Comparison of ENCODE assay signal across 9 cellular contexts in genomic region chr9:113590991-113591898, GRCh38.
DNase-seq lines count a peak whose midpoint lies in the region; ATAC-seq and TF ChIP-seq lines count a peak whose summit lies in the region.
"Had no signal": no experiment of that assay in that cellular context is flagged by ENCODE, and none has a peak within 500 bp of the region (broad histone marks: within the 10 kb centered on the region; RNA-seq: fewer than 3 reads in every experiment).

No MANE protein-coding gene starts in this region.

- no peaks in the 10 kb centered on the region for H3K27me3 ChIP-seq in CD8-positive, alpha-beta memory T cell (ENCODE audit: insufficient read depth, low read length, poor library complexity, severe bottlenecking)
- H3K27me3 ChIP-seq in SJCRH30, result no peaks in the 10 kb centered on the region

- H3K9me3 Mint-ChIP-seq in CD8-positive, alpha-beta memory T cell, result no peaks in the 10 kb centered on the region
- H3K9me3 Mint-ChIP-seq in activated naive CD4-positive, alpha-beta T cell treated with anti-CD3 and anti-CD28 coated beads, Interleukin-2, amount 10 ng/mL, durations not matched to agents 7 days and 5 days, result no peaks in the 10 kb centered on the region
- H3K9me3 Mint-ChIP-seq: T-helper 1 cell treated with Interleukin-12 subunit alpha and Interleukin-12 subunit beta and Interleukin-4 antibody, amounts not matched to agents 30 μg/mL and 1 μg/mL, for 36 hours had no signal

- H3K4me1 ChIP-seq in CD8-positive, alpha-beta memory T cell (ENCODE audit: insufficient read depth, low read length), result peaks cover 4% of the 10 kb centered on the region
- H3K4me1 ChIP-seq in SJCRH30, result peaks cover 6% of the 10 kb centered on the region; the same call in 1 of the 2 replicates

- H3K27ac Mint-ChIP-seq in CD8-positive, alpha-beta memory T cell, result peak overlapping the region in 5 of 8 donors; percentile 47 to 74 (median 66)
- no peak overlapping the region for H3K27ac Mint-ChIP-seq in activated naive CD4-positive, alpha-beta T cell treated with anti-CD3 and anti-CD28 coated beads, Interleukin-2, amount 10 ng/mL, durations not matched to agents 7 days and 5 days

- H3K36me3 ChIP-seq in CD8-positive, alpha-beta memory T cell (ENCODE audit: insufficient read depth, low read length), result no peaks in the 10 kb centered on the region
- peaks cover under 1% of the 10 kb centered on the region; the same call in 1 of the 2 replicates for H3K36me3 ChIP-seq in SJCRH30

- H3K27ac ChIP-seq in CD8-positive, alpha-beta memory T cell (ENCODE audit: low read depth, low read length), result no peak overlapping the region
- no peak overlapping the region for H3K27ac ChIP-seq in SJCRH30

- DNase-seq in CD8-positive, alpha-beta memory T cell, result peak in 4 of 5 donors; percentile 17 to 49 (median 30)
- DNase-seq in SJCRH30 (peak; percentile 81 to 93), Right ventricle myocardium superior (peak; percentile 89), posterior vena cava (ENCODE audit: low spot score) (peak; percentile 94)
- DNase-seq in activated naive CD4-positive, alpha-beta T cell treated with anti-CD3 and anti-CD28 coated beads, Interleukin-2, amount 10 ng/mL, durations not matched to agents 7 days and 5 days, result peak; percentile 68

- TF ChIP-seq RAD21 in Ishikawa (IDR thresholded peaks at IDR 0.05; ENCODE audit: low read depth), result peak; percentile 100

- intact Hi-C loops in Right ventricle myocardium superior (cut with DNase I), result loop anchor here (1.0 kb wide), 1 partner anchor 64 kb away; no protein-coding TSS in a partner anchor
- intact Hi-C loops in posterior vena cava (cut with DNase I), result loop anchor here (1.0 to 10.0 kb wide), 4 partner anchors 64 to 886 kb away; partner anchors contain the start of genes CDC26 (in 1 of the 2) and PRPF4 (in 1 of the 2)

- H3K36me3 Mint-ChIP-seq in CD8-positive, alpha-beta memory T cell, result peaks cover 0 to 59% (median 5%) of the 10 kb centered on the region in 3 donors
- peaks cover 27% of the 10 kb centered on the region for H3K36me3 Mint-ChIP-seq in activated naive CD4-positive, alpha-beta T cell treated with anti-CD3 and anti-CD28 coated beads, Interleukin-2, amount 10 ng/mL, durations not matched to agents 7 days and 5 days

- no peaks in the 10 kb centered on the region for H3K9me3 ChIP-seq in CD8-positive, alpha-beta memory T cell (ENCODE audit: low read length)
- H3K9me3 ChIP-seq in SJCRH30 (replicated peaks), result no peaks in the 10 kb centered on the region

- no peak overlapping the region for H3K4me3 ChIP-seq in CD8-positive, alpha-beta memory T cell (ENCODE audit: low read length)
- no peak overlapping the region for H3K4me3 ChIP-seq in SJCRH30

- H3K4me3 Mint-ChIP-seq in CD8-positive, alpha-beta memory T cell, result no peak overlapping the region
- no peak overlapping the region for H3K4me3 Mint-ChIP-seq in activated naive CD4-positive, alpha-beta T cell treated with anti-CD3 and anti-CD28 coated beads, Interleukin-2, amount 10 ng/mL, durations not matched to agents 7 days and 5 days
- H3K4me3 Mint-ChIP-seq: T-helper 1 cell treated with Interleukin-12 subunit alpha and Interleukin-12 subunit beta and Interleukin-4 antibody, amounts not matched to agents 30 μg/mL and 1 μg/mL, for 36 hours had no signal

- no peak for TF ChIP-seq EP300 in Ishikawa (IDR thresholded peaks at IDR 0.05; ENCODE audit: borderline replicate concordance)

- CTCF ChIA-PET in CD8-positive, alpha-beta memory T cell (lab: Charles Lee), result interaction anchor here (0.5 to 5.7 kb wide), 5 partner anchors 9 to 182 kb away, joined by 3 to 45 read pairs (median 4); no protein-coding TSS in a partner anchor
- CTCF ChIA-PET in activated naive CD4-positive, alpha-beta T cell treated with anti-CD3 and anti-CD28 coated beads, Interleukin-2, amount 10 ng/mL, durations not matched to agents 7 days and 5 days (lab: Charles Lee), result interaction anchor here (0.6 to 16.3 kb wide), 27 partner anchors 9 to 316 kb away, joined by 3 to 429 read pairs (median 4); partner anchors contain the start of genes CDC26 and PRPF4

- POLR2A ChIA-PET in CD8-positive, alpha-beta memory T cell (lab: Charles Lee), result no interaction called here

- H3K27me3 Mint-ChIP-seq in CD8-positive, alpha-beta memory T cell, result no peaks in the 10 kb centered on the region
- H3K27me3 Mint-ChIP-seq in activated naive CD4-positive, alpha-beta T cell treated with anti-CD3 and anti-CD28 coated beads, Interleukin-2, amount 10 ng/mL, durations not matched to agents 7 days and 5 days, result no peaks in the 10 kb centered on the region

- H3K4me1 Mint-ChIP-seq in CD8-positive, alpha-beta memory T cell, result peaks cover 20 to 35% (median 29%) of the 10 kb centered on the region in 3 donors
- peaks cover 50% of the 10 kb centered on the region for H3K4me1 Mint-ChIP-seq in activated naive CD4-positive, alpha-beta T cell treated with anti-CD3 and anti-CD28 coated beads, Interleukin-2, amount 10 ng/mL, durations not matched to agents 7 days and 5 days

- ATAC-seq in GM19372 (IDR thresholded peaks at IDR 0.05; ENCODE audit: low read depth, unreplicated experiment), result peak; percentile 53
- ATAC-seq in Right ventricle myocardium superior (ENCODE audit: poor library complexity), result peak; percentile 44
- no peak for ATAC-seq in HG02884 (IDR thresholded peaks at IDR 0.05; ENCODE audit: unreplicated experiment)

TF ChIP-seq in Ishikawa, 13 proteins besides CTCF, POLR2A, EP300 and RAD21:
- 0 out of 2 replicates have a peak, but pooled peaks have one; percentile 16 for TF ChIP-seq TCF12 (IDR thresholded peaks at IDR 0.05; ENCODE audit: low read depth)
- no peak for TF ChIP-seq TAF1 (IDR thresholded peaks at IDR 0.05; ENCODE audit: low read depth)
- no peak for TF ChIP-seq CEBPB (IDR thresholded peaks at IDR 0.05)
- TF ChIP-seq CREB1 (IDR thresholded peaks at IDR 0.05; ENCODE audit: low read depth), result no peak
- TF ChIP-seq MAX (IDR thresholded peaks at IDR 0.05), result peak; percentile 29; the same call in 1 of the 2 replicates
- TF ChIP-seq, protein P1, sequence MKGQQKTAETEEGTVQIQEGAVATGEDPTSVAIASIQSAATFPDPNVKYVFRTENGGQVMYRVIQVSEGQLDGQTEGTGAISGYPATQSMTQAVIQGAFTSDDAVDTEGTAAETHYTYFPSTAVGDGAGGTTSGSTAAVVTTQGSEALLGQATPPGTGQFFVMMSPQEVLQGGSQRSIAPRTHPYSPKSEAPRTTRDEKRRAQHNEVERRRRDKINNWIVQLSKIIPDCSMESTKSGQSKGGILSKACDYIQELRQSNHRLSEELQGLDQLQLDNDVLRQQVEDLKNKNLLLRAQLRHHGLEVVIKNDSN (IDR thresholded peaks at IDR 0.05), result no peak
- TF ChIP-seq YY1 (IDR thresholded peaks at IDR 0.05; ENCODE audit: low read depth), result no peak
- no peak for TF ChIP-seq ZBTB7A (IDR thresholded peaks at IDR 0.05; ENCODE audit: low read depth)
- TF ChIP-seq TEAD4 (IDR thresholded peaks at IDR 0.05), result no peak
- no peak for TF ChIP-seq REST (IDR thresholded peaks at IDR 0.05; ENCODE audit: low read depth)
- TF ChIP-seq NFIC (IDR thresholded peaks at IDR 0.05), result 0 out of 2 replicates have a peak, but pooled peaks have one; percentile 14
- TF ChIP-seq FOXM1 (IDR thresholded peaks at IDR 0.05; ENCODE audit: borderline replicate concordance, low read depth), result no peak
- no peak for TF ChIP-seq EGR1 (IDR thresholded peaks at IDR 0.05)

Comparison
In these comparisons a context has a peak if more than half of its experiments do, and no peak if none do; other contexts are left out.
1. DNase-seq: peak in every context shown above with its lines; median percentile 94 in posterior vena cava; 89 in Right ventricle myocardium superior; 87 in SJCRH30; 68 in activated naive CD4-positive, alpha-beta T cell treated with anti-CD3 and anti-CD28 coated beads, Interleukin-2, amount 10 ng/mL, durations not matched to agents 7 days and 5 days; 30 in CD8-positive, alpha-beta memory T cell.